In genomic region chr2:20425371-20425881, GRCh38 we compare ENCODE assay signal across 9 cellular contexts. TPM values are rescaled to one million over a fixed set of nuclear protein-coding genes. Genes with fewer than 3 reads are reported as not detected.
DNase-seq lines count a peak whose midpoint lies in the region; ATAC-seq and TF ChIP-seq lines count a peak whose summit lies in the region.
"Had no signal": no experiment of that assay in that cellular context is flagged by ENCODE, and none has a peak within 500 bp of the region (broad histone marks: within the 10 kb centered on the region; RNA-seq: fewer than 3 reads in every experiment).

No MANE protein-coding gene starts in this region.

- no peak overlapping the region for H3K4me3 ChIP-seq in astrocyte of the spinal cord (ENCODE audit: low read depth, low read length)

- peak overlapping the region; percentile 60 for H3K27ac Mint-ChIP-seq in osteocyte (ENCODE audit: unreplicated experiment)
- H3K27ac Mint-ChIP-seq: WTC11 had no signal

- H3K4me1 Mint-ChIP-seq in osteocyte (ENCODE audit: unreplicated experiment), result peaks cover 47% of the 10 kb centered on the region

- CTCF ChIA-PET in GM10248 (lab: Yijun Ruan, JAX), result interaction anchor here (0.9 to 11.9 kb wide), 6 partner anchors 11 to 235 kb away, joined by 3 to 162 read pairs (median 26); partner anchors contain the start of gene HS1BP3

- peak; percentile 36 for ATAC-seq in HG03175 (IDR thresholded peaks at IDR 0.05; ENCODE audit: unreplicated experiment)
- ATAC-seq in HG03469 (IDR thresholded peaks at IDR 0.05; ENCODE audit: unreplicated experiment), result no peak
- ATAC-seq: WTC11 had no signal

- H3K4me3 Mint-ChIP-seq in osteocyte (ENCODE audit: unreplicated experiment), result no peak overlapping the region
- H3K4me3 Mint-ChIP-seq: WTC11 had no signal

- peak; percentile 43 for DNase-seq in GM10248 (ENCODE audit: extremely low spot score)
- peak; percentile 61 for DNase-seq in astrocyte of the spinal cord (ENCODE audit: low read depth, low spot score)
- no peak for DNase-seq in osteocyte (ENCODE audit: extremely low spot score, unreplicated experiment)
- no peak for DNase-seq in NCI-H748 treated with DMSO at 0.1 percent for 48 hours (lab: John Stamatoyannopoulos, UW)
- DNase-seq in SW480 (ENCODE audit: low spot score), result no peak
- no peak for DNase-seq in islet precursor cell

- H3K36me3 Mint-ChIP-seq in osteocyte (ENCODE audit: unreplicated experiment), result no peaks in the 10 kb centered on the region
- H3K36me3 Mint-ChIP-seq: WTC11 had no signal

- POLR2A ChIA-PET in GM10248 (lab: Yijun Ruan, JAX), result interaction anchor here (8.5 kb wide), 1 partner anchor 22 kb away, joined by 91 read pairs; the partner anchor contains the start of gene RHOB

- no peaks in the 10 kb centered on the region for H3K9me3 Mint-ChIP-seq in osteocyte (ENCODE audit: unreplicated experiment)
- H3K9me3 Mint-ChIP-seq: WTC11 had no signal

- in situ Hi-C loops in astrocyte of the spinal cord (cut with HindIII; ENCODE audit: low sequenced_read_pairs), result no loop called here

- TF ChIP-seq CTCF in GM10248 (IDR thresholded peaks at IDR 0.05; ENCODE audit: control extremely low read depth, extremely low read depth, low read depth, missing control alignments), result no peak
- no peak for TF ChIP-seq CTCF in astrocyte of the spinal cord (IDR thresholded peaks at IDR 0.05; ENCODE audit: low read depth, low read length)
- no peak for TF ChIP-seq CTCF in osteocyte (IDR thresholded peaks at IDR 0.05)

- H3K27me3 Mint-ChIP-seq in osteocyte (ENCODE audit: unreplicated experiment), result no peaks in the 10 kb centered on the region

RNA-seq across cellular contexts. Expression of gene RHOB, which starts 21.4 kb away (rescaled TPM):
- 141 and 160 TPM in 2 replicates for total RNA-seq in osteocyte

Comparison
In these comparisons a context has a peak if more than half of its experiments do, and no peak if none do; other contexts are left out.
1. DNase-seq: peak in GM10248 (single experiment) and astrocyte of the spinal cord (single experiment); none in osteocyte (single experiment), NCI-H748 treated with DMSO at 0.1 percent for 48 hours (single experiment), SW480 (single experiment) and islet precursor cell (single experiment).